In genomic region chr9:38620483-38621433, GRCh38 we compare ENCODE assay signal across 8 cellular contexts. TPM values are rescaled to one million over a fixed set of nuclear protein-coding genes. Genes with fewer than 3 reads are reported as not detected.
A peak's percentile ranks its signal among the peaks of the same experiment; 100 is the strongest.
DNase-seq lines count a peak whose midpoint lies in the region; ATAC-seq and TF ChIP-seq lines count a peak whose summit lies in the region.

TSS of gene ANKRD18A (minus strand) at chr9:38620596. CDS start at chr9:38620285, 311 bp downstream.

- H3K27me3 ChIP-seq in A673 (replicated peaks; ENCODE audit: insufficient read depth, low read depth, low read length, poor library complexity), result peaks cover 85% of the 10 kb centered on the region

- no peaks in the 10 kb centered on the region for H3K36me3 Mint-ChIP-seq in mesothelial cell of epicardium

- BruUV-seq in A673 (replicated peaks; lab: Mats Ljungman, UMichigan), result no TSS peak

- ATAC-seq in GM18868 (IDR thresholded peaks at IDR 0.05; ENCODE audit: unreplicated experiment) (peak; percentile 83), HG03159 (IDR thresholded peaks at IDR 0.05; ENCODE audit: unreplicated experiment) (peak; percentile 73)

- peaks cover 12% of the 10 kb centered on the region for H3K4me1 Mint-ChIP-seq in mesothelial cell of epicardium

- TF ChIP-seq CTCF in A673 (conservative IDR thresholded peaks at IDR 0.05; ENCODE audit: low read depth, low read length), result peak; percentile 70
- TF ChIP-seq CTCF in mesothelial cell of epicardium (IDR thresholded peaks at IDR 0.05; ENCODE audit: unreplicated experiment), result peak; percentile 70

- intact Hi-C loops in A673 (cut with micrococcal nuclease; ENCODE audit: unreplicated experiment), result loop anchor here (5.0 kb wide), 1 partner anchor 37 kb away; no protein-coding TSS in a partner anchor

- H3K27ac ChIP-seq in A673 (ENCODE audit: low read depth, low read length, poor library complexity, severe bottlenecking), result no peak within 1 kb of the TSS
- peak within 1 kb of the TSS; percentile 56 for H3K27ac ChIP-seq in epithelial cell of prostate

- CTCF ChIA-PET in A673 (lab: Charles Lee), result interaction anchor here (0.5 kb wide), 1 partner anchor 72 kb away, joined by 3 read pairs; no protein-coding TSS in a partner anchor

- POLR2A ChIA-PET in A673 (lab: Charles Lee; ENCODE audit: low non-redundant PET), result no interaction called here

- DNase-seq in A673 (ENCODE audit: low spot score), result peak; percentile 65
- peak; percentile 80 for DNase-seq in NCI-H460 (ENCODE audit: extremely low read depth, low read depth)
- peak; percentile 29 to 50 (median 31) for DNase-seq in activated CD8-positive, alpha-beta memory T cell treated with anti-CD3 and anti-CD28 coated beads for 48 hours (ENCODE audit: low read depth in 2 of 3, low spot score in 2 of 3)
- peak; percentile 62 for DNase-seq in epithelial cell of prostate (ENCODE audit: low read depth, low spot score)
- peak; percentile 69 to 84 for DNase-seq in mesothelial cell of epicardium (ENCODE audit: low spot score in 2 of 2, unreplicated experiment in 2 of 2)
- peak; percentile 23 for DNase-seq in stimulated activated CD8-positive, alpha-beta memory T cell treated with anti-CD3 and anti-CD28 coated beads, Interleukin-15, amount 100 ng/mL, for 1 hour (ENCODE audit: low read depth)

- no peaks in the 10 kb centered on the region for H3K36me3 ChIP-seq in A673 (ENCODE audit: insufficient read depth, low read length, poor library complexity, severe bottlenecking)

- H3K27me3 Mint-ChIP-seq in mesothelial cell of epicardium (ENCODE audit: low read depth), result peaks cover 77% of the 10 kb centered on the region

- H3K4me3 ChIP-seq in A673 (ENCODE audit: low read depth, low read length, poor library complexity, severe bottlenecking), result peak within 1 kb of the TSS; percentile 31

- no peak within 1 kb of the TSS for H3K27ac Mint-ChIP-seq in mesothelial cell of epicardium

- H3K9me3 Mint-ChIP-seq in mesothelial cell of epicardium, result peaks cover 23% of the 10 kb centered on the region

- H3K4me3 Mint-ChIP-seq in mesothelial cell of epicardium, result peak within 1 kb of the TSS; percentile 86

- no peaks in the 10 kb centered on the region for H3K4me1 ChIP-seq in A673 (ENCODE audit: insufficient read depth, low read length, poor library complexity, severe bottlenecking)

- H3K9me3 ChIP-seq in A673 (ENCODE audit: low read depth, low read length, poor library complexity, severe bottlenecking), result peaks cover 14% of the 10 kb centered on the region

RNA-seq across cellular contexts. Expression of gene ANKRD18A, which starts in this region (rescaled TPM):
- total RNA-seq in A673 (2021) (not detected in 2 replicates), mesothelial cell of epicardium (0.36 to 1.6 TPM (median 0.92 TPM) in 3 replicates)
- 1.7 and 3.9 TPM in 2 replicates for total RNA-seq in NCI-H460 (2014; rRNA removed; shearing (Covaris generic))
- 0.86 and 1.2 TPM in 2 replicates for polyA plus RNA-seq in NCI-H460 (2014; cell fraction: nucleus; rRNA removed)

Comparison
In these comparisons a context has a peak if more than half of its experiments do, and no peak if none do; other contexts are left out.
1. Peak in DNase-seq and H3K4me3 ChIP-seq in A673; RNA of the gene not detected or under 1 TPM.
2. DNase-seq: peak in every context shown above with its lines; median percentile 80 in NCI-H460; 76 in mesothelial cell of epicardium; 65 in A673; 62 in epithelial cell of prostate; 31 in activated CD8-positive, alpha-beta memory T cell treated with anti-CD3 and anti-CD28 coated beads for 48 hours; 23 in stimulated activated CD8-positive, alpha-beta memory T cell treated with anti-CD3 and anti-CD28 coated beads, Interleukin-15, amount 100 ng/mL, for 1 hour.